In the genomic region with DNA sequence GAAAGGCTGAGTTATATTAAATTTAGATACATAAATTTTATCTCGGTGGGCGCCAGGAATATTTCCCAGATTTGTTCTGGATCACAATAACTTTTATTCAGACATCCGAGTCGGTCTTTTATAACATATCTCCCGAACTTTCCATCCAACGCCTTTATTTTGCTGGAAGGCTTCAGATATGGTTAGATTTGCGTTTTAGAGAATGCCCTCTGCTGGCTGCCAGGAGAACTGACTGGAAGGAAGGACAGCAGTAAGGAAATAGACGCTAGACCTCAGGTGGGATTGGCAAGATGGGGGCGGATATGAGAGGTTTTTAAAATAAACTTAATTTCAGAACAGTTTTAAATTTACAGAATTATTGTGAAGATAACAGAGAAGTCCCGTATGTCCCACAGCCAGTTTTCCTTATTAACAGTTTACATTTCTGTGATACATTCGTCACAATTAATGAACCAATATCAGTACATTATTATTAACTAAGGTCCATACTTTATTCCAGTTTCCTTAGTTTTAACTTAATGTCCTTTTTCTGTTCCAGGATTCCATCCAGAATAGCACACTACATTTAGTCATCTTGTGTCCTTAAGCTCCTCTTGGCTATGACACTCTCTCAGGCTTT, we compare ENCODE assay signal across 8 cellular contexts. TPM values are rescaled to one million over a fixed set of nuclear protein-coding genes. Genes with fewer than 3 reads are reported as not detected.
DNase-seq lines count a peak whose midpoint lies in the region; ATAC-seq and TF ChIP-seq lines count a peak whose summit lies in the region.

No MANE protein-coding gene starts in this region.

- peaks cover 2% of the 10 kb centered on the region for H3K27me3 Mint-ChIP-seq in IgD-negative memory B cell
- H3K27me3 Mint-ChIP-seq in MCF 10A (ENCODE audit: insufficient read depth, unreplicated experiment) = peaks cover 63% of the 10 kb centered on the region
- peaks cover 19 to 27% (median 23%) of the 10 kb centered on the region in 3 donors for H3K27me3 Mint-ChIP-seq in immature natural killer cell (ENCODE audit: low read depth in 3 of 3)

- no peaks in the 10 kb centered on the region for H3K9me2 ChIP-seq in OCI-LY7 (ENCODE audit: insufficient read depth, low read length)

- peak overlapping the region; percentile 75 for H3K9ac ChIP-seq in smooth muscle cell (ENCODE audit: low read depth)

- H3K9me3 Mint-ChIP-seq in IgD-negative memory B cell = no peaks in the 10 kb centered on the region
- H3K9me3 Mint-ChIP-seq in MCF 10A (ENCODE audit: unreplicated experiment) = no peaks in the 10 kb centered on the region
- H3K9me3 Mint-ChIP-seq in immature natural killer cell = no peaks in the 10 kb centered on the region

- H3K27ac ChIP-seq in OCI-LY7 (ENCODE audit: low read depth, low read length, poor library complexity, severe bottlenecking) (no peak overlapping the region), smooth muscle cell (ENCODE audit: low read depth) (peak overlapping the region; percentile 75)

- ATAC-seq in GM18858 (IDR thresholded peaks at IDR 0.05; ENCODE audit: unreplicated experiment) = no peak
- ATAC-seq in HG02981 (IDR thresholded peaks at IDR 0.05; ENCODE audit: unreplicated experiment) = no peak

- H3K4me1 ChIP-seq in OCI-LY7 (ENCODE audit: insufficient read depth, low read length, poor library complexity, severe bottlenecking) (peaks cover 7% of the 10 kb centered on the region), smooth muscle cell (ENCODE audit: low read depth) (no peaks in the 10 kb centered on the region)

- H4K20me1 ChIP-seq in OCI-LY7 (ENCODE audit: insufficient read depth, low read length) = no peaks in the 10 kb centered on the region
- peaks cover 18% of the 10 kb centered on the region for H4K20me1 ChIP-seq in smooth muscle cell (ENCODE audit: low read depth)

- no peaks in the 10 kb centered on the region for H3K9me3 ChIP-seq in OCI-LY7 (ENCODE audit: low read length)
- H3K9me3 ChIP-seq in smooth muscle cell (replicated peaks; ENCODE audit: low read depth) = no peaks in the 10 kb centered on the region

- H2AFZ ChIP-seq in OCI-LY7 (ENCODE audit: low read length) (no peak overlapping the region), smooth muscle cell (ENCODE audit: low read depth) (no peak overlapping the region)

- H3K4me2 ChIP-seq in OCI-LY7 (ENCODE audit: low read length) (peak overlapping the region; percentile 16; the same call in 1 of the 2 replicates), smooth muscle cell (peak overlapping the region; percentile 81)

- H3K4me3 ChIP-seq in OCI-LY7 (ENCODE audit: low read depth, low read length, poor library complexity, severe bottlenecking) (no peak overlapping the region), smooth muscle cell (peak overlapping the region; percentile 50)

- BruUV-seq in OCI-LY7 (replicated peaks; lab: Mats Ljungman, UMichigan) = no TSS peak
- no TSS peak for BruUV-seq in MCF 10A (replicated peaks; lab: Mats Ljungman, UMichigan)

- H3K4me1 Mint-ChIP-seq in IgD-negative memory B cell = peaks cover 11 to 18% (median 12%) of the 10 kb centered on the region in 3 donors
- peaks cover 40% of the 10 kb centered on the region for H3K4me1 Mint-ChIP-seq in MCF 10A (ENCODE audit: insufficient read depth, unreplicated experiment)
- H3K4me1 Mint-ChIP-seq in immature natural killer cell = peaks cover 23 to 25% of the 10 kb centered on the region in 2 donors

- H3K27me3 ChIP-seq in smooth muscle cell (ENCODE audit: low read depth) = no peaks in the 10 kb centered on the region

- CTCF ChIA-PET in OCI-LY7 (lab: Charles Lee; ENCODE audit: unreplicated experiment) = no interaction called here
- CTCF ChIA-PET in MCF 10A (lab: Yijun Ruan, JAX) = interaction anchor here (0.6 to 4.1 kb wide), 8 partner anchors 12 to 675 kb away, joined by 3 to 34 read pairs (median 4); no protein-coding TSS in a partner anchor

- H3K4me3 Mint-ChIP-seq in IgD-negative memory B cell (peak overlapping the region; percentile 86 to 95 (median 94)), MCF 10A (ENCODE audit: unreplicated experiment) (peak overlapping the region; percentile 96), immature natural killer cell (peak overlapping the region; percentile 76 to 89 (median 85))

- DNase-seq in DMS53 treated with DMSO at 0.1 percent for 48 hours (lab: John Stamatoyannopoulos, UW; ENCODE audit: unreplicated experiment) = peak; percentile 59
- DNase-seq in OCI-LY7 (ENCODE audit: low spot score) = peak; percentile 58
- peak; percentile 69 for DNase-seq in MCF 10A (ENCODE audit: unreplicated experiment)
- peak; percentile 35 to 51 (median 43) for DNase-seq in immature natural killer cell
- no peak for DNase-seq in smooth muscle cell (lab: John Stamatoyannopoulos, UW; ENCODE audit: unreplicated experiment)

- H3F3A ChIP-seq in smooth muscle cell (ENCODE audit: low read depth) = peaks cover 5% of the 10 kb centered on the region

- POLR2A ChIA-PET in OCI-LY7 (lab: Charles Lee) (no interaction called here), MCF 10A (lab: Yijun Ruan, JAX) (interaction anchor here (0.9 to 5.4 kb wide), 5 partner anchors 17 to 177 kb away, joined by 3 to 56 read pairs (median 3); no protein-coding TSS in a partner anchor)

- WGBS in smooth muscle cell (ENCODE audit: low lambda C conversion rate) = 35% methylated on average over 11 of the region's 11 CpGs

- H3K36me3 Mint-ChIP-seq in IgD-negative memory B cell (no peaks in the 10 kb centered on the region), MCF 10A (ENCODE audit: insufficient read depth, unreplicated experiment) (peaks cover 26% of the 10 kb centered on the region), immature natural killer cell (peaks cover 7 to 11% (median 8%) of the 10 kb centered on the region in 3 donors)

- intact Hi-C loops in OCI-LY7 (cut with micrococcal nuclease; ENCODE audit: unreplicated experiment) (loop anchor here (1.0 kb wide), 1 partner anchor 18 kb away; no protein-coding TSS in a partner anchor), MCF 10A (cut with micrococcal nuclease) (loop anchor here (1.0 kb wide), 1 partner anchor 18 kb away; no protein-coding TSS in a partner anchor)

- H3K36me3 ChIP-seq in OCI-LY7 (ENCODE audit: insufficient read depth, low read length) (peaks cover 26% of the 10 kb centered on the region), smooth muscle cell (ENCODE audit: low read depth) (no peaks in the 10 kb centered on the region)

- H3K27ac Mint-ChIP-seq in IgD-negative memory B cell (peak overlapping the region; percentile 75 to 92 (median 85)), MCF 10A (ENCODE audit: low read depth, unreplicated experiment) (peak overlapping the region; percentile 92), immature natural killer cell (peak overlapping the region in 4 of 6 donors; percentile 36 to 94 (median 87))

- TF ChIP-seq CTCF in OCI-LY7 (conservative IDR thresholded peaks at IDR 0.05; ENCODE audit: low read length) (peak; percentile 78), MCF 10A (IDR thresholded peaks at IDR 0.05; ENCODE audit: unreplicated experiment) (peak; percentile 74), smooth muscle cell (IDR thresholded peaks at IDR 0.05; ENCODE audit: borderline replicate concordance, insufficient read depth, poor library complexity, severe bottlenecking) (peak; percentile 54)

- no peaks in the 10 kb centered on the region for H3K79me2 ChIP-seq in OCI-LY7 (ENCODE audit: insufficient read depth, low read depth, low read length)
- no peaks in the 10 kb centered on the region for H3K79me2 ChIP-seq in smooth muscle cell (ENCODE audit: low read depth)

RNA-seq across cellular contexts. Expression of gene KANTR, which starts 4.6 kb away (rescaled TPM):
- polyA plus RNA-seq in IgD-negative memory B cell (1.9 TPM), immature natural killer cell (1 to 10 TPM in 1 of 3 donors, under 1 TPM in 1, not detected in 1; 0.56 to 2.3 TPM), smooth muscle cell (2.6 and 4.6 TPM in 2 replicates)
- 23.2 and 28.3 TPM in 2 replicates for total RNA-seq in OCI-LY7 (2014; rRNA removed; shearing (Covaris generic))
- total RNA-seq in OCI-LY7 (2022) (26.2 and 32.9 TPM in 2 replicates), MCF 10A (2022) (3.4 and 6.3 TPM in 2 replicates), smooth muscle cell (6.1 and 7.9 TPM in 2 replicates)

RNA-seq across cellular contexts. Expression of gene TSPYL2, which starts 7.2 kb away (rescaled TPM):
- polyA plus RNA-seq in IgD-negative memory B cell (19.3 TPM), immature natural killer cell (10 to 100 TPM in 1 of 3 donors, 1 to 10 TPM in 2; 3.0 to 10.8 (median 8.4) TPM), smooth muscle cell (50.7 and 64.1 TPM in 2 replicates)
- total RNA-seq in OCI-LY7 (2014; rRNA removed; shearing (Covaris generic)) = 22.0 and 23.5 TPM in 2 replicates
- total RNA-seq in OCI-LY7 (2022) (21.7 and 24.6 TPM in 2 replicates), MCF 10A (2022) (39.3 and 41.6 TPM in 2 replicates), smooth muscle cell (37.7 and 38.1 TPM in 2 replicates)

RNA-seq across cellular contexts. Expression of gene GPR173, which starts 40.7 kb away (rescaled TPM):
- polyA plus RNA-seq in IgD-negative memory B cell (not detected), immature natural killer cell (not detected), smooth muscle cell (0.63 and 1.8 TPM in 2 replicates)
- 5.4 and 6.2 TPM in 2 replicates for total RNA-seq in OCI-LY7 (2014; rRNA removed; shearing (Covaris generic))
- total RNA-seq in OCI-LY7 (2022) (8.7 and 10.1 TPM in 2 replicates), MCF 10A (2022) (1.3 TPM in 2 replicates), smooth muscle cell (3.9 and 5.5 TPM in 2 replicates)
